ENCODE assay signal across 12 cellular contexts in genomic region chr1:206713070-206713469, GRCh38. TPM values are rescaled to one million over a fixed set of nuclear protein-coding genes. Genes with fewer than 3 reads are reported as not detected.
DNase-seq lines count a peak whose midpoint lies in the region; ATAC-seq and TF ChIP-seq lines count a peak whose summit lies in the region.
"Had no signal": no experiment of that assay in that cellular context is flagged by ENCODE, and none has a peak within 500 bp of the region (broad histone marks: within the 10 kb centered on the region; RNA-seq: fewer than 3 reads in every experiment).

No MANE protein-coding gene starts in this region.

- no peak overlapping the region for H3K4me3 Mint-ChIP-seq in activated T-cell treated with anti-CD3 and anti-CD28 coated beads, Interleukin-2, amount 50 U/mL, for 4 hours
- H3K4me3 Mint-ChIP-seq in stimulated activated effector memory CD8-positive, alpha-beta T cell treated with anti-CD3 and anti-CD28 coated beads, Interleukin-12 subunit alpha, Interleukin-12 subunit beta, amount 100 ng/mL, for 72 hours = peak overlapping the region; percentile 57
- H3K4me3 Mint-ChIP-seq in type B pancreatic cell = no peak overlapping the region

- no peaks in the 10 kb centered on the region for H4K20me1 ChIP-seq in fibroblast of lung (ENCODE audit: control insufficient read depth, extremely low read depth, insufficient read depth, low read length)

- TF ChIP-seq POLR2A in Peyer's patch (IDR thresholded peaks at IDR 0.05) = no peak

- H3K4me1 ChIP-seq in Peyer's patch (peaks cover 8 to 94% (median 29%) of the 10 kb centered on the region in 4 donors), fibroblast of lung (ENCODE audit: control insufficient read depth, extremely low read depth, insufficient read depth, low read length) (peaks cover 40% of the 10 kb centered on the region)

- peaks cover 91% of the 10 kb centered on the region for H3K4me1 Mint-ChIP-seq in activated T-cell treated with anti-CD3 and anti-CD28 coated beads, Interleukin-2, amount 50 U/mL, for 4 hours (ENCODE audit: low read depth)
- peaks cover 89% of the 10 kb centered on the region for H3K4me1 Mint-ChIP-seq in stimulated activated effector memory CD8-positive, alpha-beta T cell treated with anti-CD3 and anti-CD28 coated beads, Interleukin-12 subunit alpha, Interleukin-12 subunit beta, amount 100 ng/mL, for 72 hours
- peaks cover 50% of the 10 kb centered on the region for H3K4me1 Mint-ChIP-seq in type B pancreatic cell (ENCODE audit: unreplicated experiment)

- H3K27me3 ChIP-seq in Peyer's patch (no peaks in the 10 kb centered on the region), fibroblast of lung (ENCODE audit: control insufficient read depth, insufficient read depth, low read length) (no peaks in the 10 kb centered on the region)

- H3K4me2 ChIP-seq in fibroblast of lung (ENCODE audit: extremely low read depth, insufficient read depth, low read length) = no peak overlapping the region

- H3K4me3 ChIP-seq in Peyer's patch (no peak overlapping the region), fibroblast of lung (replicated peaks in 1 of 4; ENCODE audit: control extremely low read depth in 1 of 4, insufficient read depth in 1 of 4, low read depth in 3 of 4, low read length in 4 of 4) (no peak overlapping the region)

- no peaks in the 10 kb centered on the region for H3K9me3 ChIP-seq in Peyer's patch
- H3K9me3 ChIP-seq in fibroblast of lung (ENCODE audit: control insufficient read depth, insufficient read depth, low read depth, low read length) = no peaks in the 10 kb centered on the region

- H3K27ac Mint-ChIP-seq in stimulated activated effector memory CD8-positive, alpha-beta T cell treated with anti-CD3 and anti-CD28 coated beads, Interleukin-12 subunit alpha, Interleukin-12 subunit beta, amount 100 ng/mL, for 72 hours = peak overlapping the region; percentile 84
- H3K27ac Mint-ChIP-seq in type B pancreatic cell = no peak overlapping the region

- no peaks in the 10 kb centered on the region for H3K36me3 ChIP-seq in Peyer's patch
- H3K36me3 ChIP-seq in fibroblast of lung (ENCODE audit: control insufficient read depth, insufficient read depth, low read length) = no peaks in the 10 kb centered on the region

- H3K9me3 Mint-ChIP-seq in activated T-cell treated with anti-CD3 and anti-CD28 coated beads, Interleukin-2, amount 50 U/mL, for 4 hours = no peaks in the 10 kb centered on the region
- H3K9me3 Mint-ChIP-seq in stimulated activated effector memory CD8-positive, alpha-beta T cell treated with anti-CD3 and anti-CD28 coated beads, Interleukin-12 subunit alpha, Interleukin-12 subunit beta, amount 100 ng/mL, for 72 hours = no peaks in the 10 kb centered on the region
- no peaks in the 10 kb centered on the region for H3K9me3 Mint-ChIP-seq in type B pancreatic cell

- no peak for DNase-seq in activated T-cell treated with anti-CD3 and anti-CD28 coated beads, Interleukin-2, amount 50 U/mL, for 4 hours
- DNase-seq in activated T-cell treated with anti-CD3 and anti-CD28 coated beads for 4 hours = no peak
- DNase-seq in Peyer's patch = peak in 1 of 3 donors; percentile 68
- DNase-seq in fibroblast of lung (ENCODE audit: low read depth in 2 of 2) = no peak
- DNase-seq in stimulated activated effector memory CD8-positive, alpha-beta T cell treated with anti-CD3 and anti-CD28 coated beads, Interleukin-12 subunit alpha, Interleukin-12 subunit beta, amount 100 ng/mL, for 72 hours (ENCODE audit: low spot score in 2 of 2) = peak in 1 of 2 donors; percentile 30
- no peak for DNase-seq in type B pancreatic cell (ENCODE audit: extremely low spot score, unreplicated experiment)
- no peak for DNase-seq in COLO668 (lab: John Stamatoyannopoulos, UW; ENCODE audit: unreplicated experiment)
- DNase-seq in HuH-7.5 (ENCODE audit: low spot score) = no peak
- DNase-seq: NCI-H526; occipital lobe; stimulated activated CD4-positive, alpha-beta T cell treated with anti-CD3 and anti-CD28 coated beads, Interleukin-4, amount 100 ng/mL, for 1 hour had no signal

- no peak overlapping the region for H2AFZ ChIP-seq in fibroblast of lung (ENCODE audit: low read length)

- TF ChIP-seq CTCF in Peyer's patch (IDR thresholded peaks at IDR 0.05) (no peak), fibroblast of lung (conservative IDR thresholded peaks at IDR 0.05 in 1 of 2, IDR thresholded peaks at IDR 0.05 in 1 of 2; ENCODE audit: low read depth in 1 of 2, low read length in 2 of 2) (no peak), type B pancreatic cell (conservative IDR thresholded peaks at IDR 0.05) (no peak)

- peak overlapping the region in 3 of 4 donors; percentile 69 to 73 (median 73) for H3K27ac ChIP-seq in Peyer's patch
- H3K27ac ChIP-seq in fibroblast of lung (ENCODE audit: insufficient read depth, low read length) = peak overlapping the region; percentile 53

- peaks cover 88% of the 10 kb centered on the region for H3K79me2 ChIP-seq in fibroblast of lung (ENCODE audit: control insufficient read depth, insufficient read depth, low read length)

- peaks cover 8% of the 10 kb centered on the region for H3K36me3 Mint-ChIP-seq in activated T-cell treated with anti-CD3 and anti-CD28 coated beads, Interleukin-2, amount 50 U/mL, for 4 hours (ENCODE audit: insufficient read depth)
- peaks cover 13% of the 10 kb centered on the region for H3K36me3 Mint-ChIP-seq in stimulated activated effector memory CD8-positive, alpha-beta T cell treated with anti-CD3 and anti-CD28 coated beads, Interleukin-12 subunit alpha, Interleukin-12 subunit beta, amount 100 ng/mL, for 72 hours
- H3K36me3 Mint-ChIP-seq in type B pancreatic cell = no peaks in the 10 kb centered on the region

- no peak overlapping the region for H3K9ac ChIP-seq in fibroblast of lung (ENCODE audit: insufficient read depth, low read length)

- peak; percentile 50 to 72 for ATAC-seq in activated T-cell treated with anti-CD3 and anti-CD28 coated beads, Interleukin-2, amount 50 U/mL, for 4 hours
- ATAC-seq in stimulated activated effector memory CD8-positive, alpha-beta T cell treated with anti-CD3 and anti-CD28 coated beads, Interleukin-12 subunit alpha, Interleukin-12 subunit beta, amount 100 ng/mL, for 72 hours = peak; percentile 93

- H3K27me3 Mint-ChIP-seq in activated T-cell treated with anti-CD3 and anti-CD28 coated beads, Interleukin-2, amount 50 U/mL, for 4 hours (ENCODE audit: low read depth) = no peaks in the 10 kb centered on the region
- H3K27me3 Mint-ChIP-seq in type B pancreatic cell = no peaks in the 10 kb centered on the region

RNA-seq across cellular contexts. Expression of gene MAPKAPK2, which starts 28.4 kb away (rescaled TPM):
- 100 to 1,000 TPM in 2 of 3 donors, 10 to 100 TPM in 1; 98.2 to 136 (median 135) TPM for total RNA-seq in activated T-cell treated with anti-CD3 and anti-CD28 coated beads, Interleukin-2, amount 50 U/mL, for 4 hours
- total RNA-seq in Peyer's patch (10 to 100 TPM; 49.6 to 92.4 (median 59.6) TPM), fibroblast of lung (31.3 and 51.9 TPM in 2 replicates), type B pancreatic cell (ENCODE audit: low replicate concordance) (62.3 and 63.1 TPM in 2 replicates)
- polyA plus RNA-seq in fibroblast of lung = 74.4 and 85.7 TPM in 2 replicates
- polyA plus RNA-seq in fibroblast of lung (2012) = 65.5 and 70.1 TPM in 2 replicates
- 138 and 201 TPM in 2 replicates for polyA minus RNA-seq in fibroblast of lung (ENCODE audit: low replicate concordance)

RNA-seq across cellular contexts. Expression of gene IL19, which starts 57.5 kb away (rescaled TPM):
- under 1 TPM in 1 of 3 donors, not detected in 2; 0.19 TPM for total RNA-seq in activated T-cell treated with anti-CD3 and anti-CD28 coated beads, Interleukin-2, amount 50 U/mL, for 4 hours
- total RNA-seq in Peyer's patch = not detected
- total RNA-seq in fibroblast of lung = not detected in 2 replicates
- polyA plus RNA-seq in fibroblast of lung = not detected in 2 replicates
- polyA plus RNA-seq in fibroblast of lung (2012) = not detected in 2 replicates
- not detected in 2 replicates for polyA minus RNA-seq in fibroblast of lung (ENCODE audit: low replicate concordance)
- not detected in 2 replicates for total RNA-seq in type B pancreatic cell (ENCODE audit: low replicate concordance)
- total RNA-seq: M059J, occipital lobe had no signal

RNA-seq across cellular contexts. Expression of gene IL10, which starts 59.2 kb away (rescaled TPM):
- total RNA-seq in activated T-cell treated with anti-CD3 and anti-CD28 coated beads, Interleukin-2, amount 50 U/mL, for 4 hours = 100 to 1,000 TPM in 1 of 3 donors, 10 to 100 TPM in 2; 38.4 to 111 (median 54.1) TPM
- 1 to 10 TPM in 1 of 4 donors, under 1 TPM in 1, not detected in 2; 0.85 to 2.0 TPM for total RNA-seq in Peyer's patch
- total RNA-seq in fibroblast of lung = not detected in 2 replicates
- polyA plus RNA-seq in fibroblast of lung = not detected in 2 replicates
- polyA plus RNA-seq in fibroblast of lung (2012) = not detected in 2 replicates
- polyA minus RNA-seq in fibroblast of lung (ENCODE audit: low replicate concordance) = not detected in 2 replicates
- not detected in 2 replicates for total RNA-seq in type B pancreatic cell (ENCODE audit: low replicate concordance)
- total RNA-seq: M059J, occipital lobe had no signal

Comparison
In these comparisons a context has a peak if more than half of its experiments do, and no peak if none do; other contexts are left out.
1. RNA of gene IL10, which starts 59.2 kb away (total RNA-seq): 38.4 to 111 TPM in activated T-cell treated with anti-CD3 and anti-CD28 coated beads, Interleukin-2, amount 50 U/mL, for 4 hours; 0.85 to 2.0 TPM in Peyer's patch, not detected in fibroblast of lung and not detected in type B pancreatic cell; every median in the first group is over 10 times any median in the second.